In the genomic region with DNA sequence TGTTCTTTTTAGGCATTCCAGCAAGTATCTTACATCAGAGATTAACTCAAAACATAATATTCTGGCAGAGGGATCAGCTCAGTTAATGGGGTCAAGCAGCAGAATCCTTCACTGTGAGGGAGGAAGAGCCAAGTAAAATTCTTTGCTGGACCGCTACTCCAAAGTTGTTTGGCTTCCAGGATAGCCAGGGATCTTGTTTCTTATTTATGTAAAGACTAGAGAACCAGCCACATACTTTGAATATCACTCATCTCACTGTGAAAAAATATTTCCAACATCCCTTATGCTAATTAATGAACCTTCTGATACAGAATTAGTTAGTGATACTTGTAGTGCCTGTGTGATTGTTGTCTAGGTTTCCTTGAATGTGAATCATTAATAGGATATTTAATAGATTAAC, we compare ENCODE assay signal across 19 cellular contexts.
DNase-seq lines count a peak whose midpoint lies in the region; ATAC-seq, FAIRE-seq and TF ChIP-seq lines count a peak whose summit lies in the region.
"Had no signal": no experiment of that assay in that cellular context is flagged by ENCODE, and none has a peak within 500 bp of the region (broad histone marks: within the 10 kb centered on the region; RNA-seq: fewer than 3 reads in every experiment).

No MANE protein-coding gene starts in this region.

- ATAC-seq in GM19035 (IDR thresholded peaks at IDR 0.05; ENCODE audit: unreplicated experiment) (no peak), HG03354 (IDR thresholded peaks at IDR 0.05; ENCODE audit: poor library complexity, severe bottlenecking, unreplicated experiment) (no peak)
- ATAC-seq: activated CD8-positive, alpha-beta memory T cell treated with anti-CD3 and anti-CD28 coated beads, Interleukin-2, amount 10 ng/mL, durations not matched to agents 7 days and 5 days; gastrocnemius medialis; stimulated activated memory B cell treated with anti-CD40 and anti-IgM and Interleukin-4, amounts not matched to agents 10 μg/mL and 1 μg/mL and 100 μg/mL, for 72 hours had no signal

- TF ChIP-seq CTCF in choroid plexus epithelial cell (conservative IDR thresholded peaks at IDR 0.05; ENCODE audit: low read depth, low read length) (no peak), right atrium auricular region (IDR thresholded peaks at IDR 0.05) (no peak), GM10248 (IDR thresholded peaks at IDR 0.05; ENCODE audit: control extremely low read depth, extremely low read depth, low read depth, missing control alignments) (no peak)

- POLR2A ChIA-PET in GM10248 (lab: Yijun Ruan, JAX), result no interaction called here

- H3K36me3 ChIP-seq in right atrium auricular region, result no peaks in the 10 kb centered on the region
- H3K36me3 ChIP-seq in small intestine (ENCODE audit: control insufficient read depth in 2 of 2, insufficient read depth in 2 of 2, low read length in 2 of 2), result no peaks in the 10 kb centered on the region
- H3K36me3 ChIP-seq: breast epithelium, gastrocnemius medialis, neutrophil had no signal

- no peak overlapping the region for H3K4me3 ChIP-seq in choroid plexus epithelial cell (ENCODE audit: low read depth, low read length)
- no peak overlapping the region for H3K4me3 ChIP-seq in right atrium auricular region
- H3K4me3 ChIP-seq in small intestine (ENCODE audit: low read depth in 1 of 2, low read length in 2 of 2), result no peak overlapping the region
- H3K4me3 ChIP-seq: breast epithelium, gastrocnemius medialis, skin epidermis had no signal

- CTCF ChIA-PET in GM10248 (lab: Yijun Ruan, JAX), result interaction anchor here (1.0 to 1.2 kb wide), 3 partner anchors 9 to 14 kb away, joined by 3 read pairs; no protein-coding TSS in a partner anchor

- FAIRE-seq in small intestine (lab: Jason Lieb, UNC), result peak; percentile 23

- H3K27me3 ChIP-seq in right atrium auricular region, result no peaks in the 10 kb centered on the region
- no peaks in the 10 kb centered on the region for H3K27me3 ChIP-seq in small intestine (ENCODE audit: control insufficient read depth in 2 of 2, insufficient read depth in 2 of 2, low read length in 2 of 2)
- H3K27me3 ChIP-seq: breast epithelium, gastrocnemius medialis, neutrophil had no signal

- H3K4me1 ChIP-seq in right atrium auricular region (peaks cover 0 to 30% of the 10 kb centered on the region in 2 donors), small intestine (ENCODE audit: control insufficient read depth in 2 of 2, insufficient read depth in 1 of 2, low read depth in 1 of 2, low read length in 1 of 2) (no peaks in the 10 kb centered on the region)
- H3K4me1 ChIP-seq: breast epithelium, gastrocnemius medialis had no signal

- WGBS in small intestine, 3 donors, result 66 to 95% (median 83%) methylated on average over 1 of the region's 1 CpG

- H3K27ac ChIP-seq in right atrium auricular region, result peak overlapping the region; percentile 52 to 66
- H3K27ac ChIP-seq in small intestine (ENCODE audit: low read depth in 1 of 2, low read length in 1 of 2), result no peak overlapping the region
- H3K27ac ChIP-seq: 22Rv1, breast epithelium, gastrocnemius medialis, neutrophil had no signal

- H3K9me3 ChIP-seq in right atrium auricular region (no peaks in the 10 kb centered on the region), small intestine (ENCODE audit: control insufficient read depth, low read depth) (no peaks in the 10 kb centered on the region)
- H3K9me3 ChIP-seq: breast epithelium, gastrocnemius medialis, neutrophil had no signal

- DNase-seq in NCI-H446 (lab: John Stamatoyannopoulos, UW) (peak; percentile 16 to 23), NCI-H446 treated with DMSO at 0.1 percent for 48 hours (lab: John Stamatoyannopoulos, UW) (no peak), choroid plexus epithelial cell (ENCODE audit: low read depth) (peak; percentile 86), right atrium auricular region (ENCODE audit: low spot score) (no peak), small intestine (no peak), GM10248 (ENCODE audit: extremely low spot score) (no peak)
- DNase-seq: activated CD8-positive, alpha-beta memory T cell treated with anti-CD3 and anti-CD28 coated beads, Interleukin-2, amount 10 ng/mL, durations not matched to agents 7 days and 5 days; activated naive CD4-positive, alpha-beta T cell; CD4-positive, alpha-beta T cell; effector CD4-positive, alpha-beta T cell; gastrocnemius medialis; H7 had no signal

Comparison
In these comparisons a context has a peak if more than half of its experiments do, and no peak if none do; other contexts are left out.
1. DNase-seq: peak in NCI-H446 (2 of 2) and choroid plexus epithelial cell (single experiment); none in NCI-H446 treated with DMSO at 0.1 percent for 48 hours (single experiment), right atrium auricular region (single experiment), small intestine (single experiment) and GM10248 (single experiment).
2. H3K27ac ChIP-seq: peak in right atrium auricular region (2 of 2); none in small intestine (0 of 2).